ENCODE assay signal across 8 cellular contexts in the genomic region with DNA sequence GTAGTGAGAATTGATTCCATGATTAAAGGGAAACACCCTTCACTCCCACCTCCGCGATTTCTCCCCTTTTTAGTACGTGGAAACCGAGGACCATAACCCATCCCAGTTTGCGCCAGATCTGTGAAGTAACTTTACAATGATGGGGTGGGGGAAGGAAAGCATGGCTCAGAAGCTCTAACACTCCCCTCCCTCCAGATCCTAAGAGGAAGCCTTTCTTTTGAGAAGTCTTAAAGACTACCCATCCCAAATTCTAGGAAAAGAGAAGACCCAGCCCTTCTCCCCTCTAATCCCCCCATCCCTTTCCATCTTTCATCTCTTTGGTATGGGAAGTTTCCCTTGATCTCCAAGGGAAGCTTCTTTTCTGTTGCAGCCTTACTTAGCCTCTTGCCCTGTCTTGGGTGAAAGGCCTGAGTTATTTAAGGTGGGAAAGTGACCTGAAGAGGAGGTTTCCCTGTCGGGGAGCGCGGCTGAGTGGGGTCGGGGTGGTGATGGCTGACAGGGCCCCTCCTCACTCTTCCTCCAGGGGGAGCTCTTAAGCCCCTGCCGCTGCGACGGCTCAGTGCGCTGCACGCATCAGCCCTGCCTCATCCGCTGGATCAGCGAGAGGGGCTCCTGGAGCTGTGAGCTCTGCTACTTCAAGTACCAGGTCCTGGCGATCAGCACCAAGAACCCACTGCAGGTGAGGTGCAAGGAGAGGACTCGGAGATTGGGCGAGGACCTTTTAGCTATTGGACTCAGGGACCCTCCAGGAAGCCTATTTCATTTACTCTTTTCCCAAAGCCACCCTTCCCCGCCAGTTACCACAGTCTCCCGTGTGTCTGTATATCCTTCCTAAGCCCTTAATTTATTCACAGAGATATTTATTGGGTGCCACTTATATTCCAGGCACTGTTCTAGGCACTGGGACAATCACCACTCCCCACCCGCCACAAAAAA. TPM values are rescaled to one million over a fixed set of nuclear protein-coding genes. Genes with fewer than 3 reads are reported as not detected.
DNase-seq lines count a peak whose midpoint lies in the region; ATAC-seq and TF ChIP-seq lines count a peak whose summit lies in the region.

No MANE protein-coding gene starts in this region.

- H3K9ac ChIP-seq in liver (ENCODE audit: low read depth in 1 of 2, low read length in 2 of 2), result no peak overlapping the region

- H3K27me3 ChIP-seq in GM06990 (replicated peaks; ENCODE audit: control insufficient read depth, insufficient read depth, low read length), result no peaks in the 10 kb centered on the region
- H3K27me3 ChIP-seq in liver (ENCODE audit: control insufficient read depth in 4 of 4, insufficient read depth in 4 of 4, low read length in 3 of 4), result no peaks in the 10 kb centered on the region

- H3K27me3 Mint-ChIP-seq in stimulated activated memory B cell treated with anti-CD40 and anti-IgM and Interleukin-4, amounts not matched to agents 10 μg/mL and 1 μg/mL and 100 μg/mL, for 72 hours, result no peaks in the 10 kb centered on the region

- peak; percentile 30 for ATAC-seq in HG03354 (IDR thresholded peaks at IDR 0.05; ENCODE audit: poor library complexity, severe bottlenecking, unreplicated experiment)
- peak; percentile 18 for ATAC-seq in stimulated activated memory B cell treated with anti-CD40 and anti-IgM and Interleukin-4, amounts not matched to agents 10 μg/mL and 1 μg/mL and 100 μg/mL, for 72 hours
- ATAC-seq in GM21381 (IDR thresholded peaks at IDR 0.05; ENCODE audit: unreplicated experiment), result no peak
- ATAC-seq in HG03460 (IDR thresholded peaks at IDR 0.05; ENCODE audit: unreplicated experiment), result no peak

- H3K4me3 ChIP-seq in GM06990 (replicated peaks; ENCODE audit: low read depth, low read length) (peak overlapping the region; percentile 74), liver (ENCODE audit: low read depth in 1 of 3, low read length in 3 of 3) (peak overlapping the region in 1 of 3 donors; percentile 79)

- 46% methylated on average over 22 of the region's 22 CpGs for WGBS in liver

- DNase-seq in GM06990 (ENCODE audit: extremely low read depth, insufficient read length) (peak; percentile 50), T-helper 2 cell (peak; percentile 35 to 77 (median 56)), astrocyte of the hippocampus (ENCODE audit: low read depth, low spot score) (peak; percentile 64)

- peaks cover 67% of the 10 kb centered on the region for H3K4me1 Mint-ChIP-seq in stimulated activated memory B cell treated with anti-CD40 and anti-IgM and Interleukin-4, amounts not matched to agents 10 μg/mL and 1 μg/mL and 100 μg/mL, for 72 hours

- peaks cover 8% of the 10 kb centered on the region for H3K36me3 ChIP-seq in GM06990 (ENCODE audit: control insufficient read depth, insufficient read depth, low read length)
- peaks cover 0 to 7% (median 0%) of the 10 kb centered on the region in 4 donors for H3K36me3 ChIP-seq in liver (ENCODE audit: control insufficient read depth in 4 of 4, insufficient read depth in 3 of 4, low read depth in 1 of 4, low read length in 3 of 4)

- H3K27ac Mint-ChIP-seq in stimulated activated memory B cell treated with anti-CD40 and anti-IgM and Interleukin-4, amounts not matched to agents 10 μg/mL and 1 μg/mL and 100 μg/mL, for 72 hours, result peak overlapping the region; percentile 76

- H3K36me3 Mint-ChIP-seq in stimulated activated memory B cell treated with anti-CD40 and anti-IgM and Interleukin-4, amounts not matched to agents 10 μg/mL and 1 μg/mL and 100 μg/mL, for 72 hours, result peaks cover 22% of the 10 kb centered on the region

- no peaks in the 10 kb centered on the region for H3K9me3 ChIP-seq in liver (ENCODE audit: control insufficient read depth in 4 of 4, low read length in 3 of 4)

- H3K27ac ChIP-seq in liver (ENCODE audit: low read depth in 1 of 2, low read length in 2 of 2), result no peak overlapping the region

- peak; percentile 77 for TF ChIP-seq CTCF in GM06990 (IDR thresholded peaks at IDR 0.05; ENCODE audit: insufficient read depth, low read length, poor library complexity, severe bottlenecking)
- TF ChIP-seq CTCF in liver (IDR thresholded peaks at IDR 0.05; ENCODE audit: low read depth, low read length, missing input control), result peak; percentile 39

- H3K9me3 Mint-ChIP-seq in stimulated activated memory B cell treated with anti-CD40 and anti-IgM and Interleukin-4, amounts not matched to agents 10 μg/mL and 1 μg/mL and 100 μg/mL, for 72 hours, result no peaks in the 10 kb centered on the region

- peak overlapping the region; percentile 87 for H3K4me3 Mint-ChIP-seq in stimulated activated memory B cell treated with anti-CD40 and anti-IgM and Interleukin-4, amounts not matched to agents 10 μg/mL and 1 μg/mL and 100 μg/mL, for 72 hours

- peak; percentile 13 to 53 for TF ChIP-seq RAD21 in liver (IDR thresholded peaks at IDR 0.05)

- peaks cover 0 to 25% (median 17%) of the 10 kb centered on the region in 4 donors for H3K4me1 ChIP-seq in liver (ENCODE audit: control insufficient read depth in 4 of 4, insufficient read depth in 4 of 4, low read length in 3 of 4)

TF ChIP-seq in liver, 16 proteins besides CTCF, POLR2A, EP300 and RAD21:
- TF ChIP-seq RXRA (IDR thresholded peaks at IDR 0.05), result no peak
- TF ChIP-seq FOXA2 (IDR thresholded peaks at IDR 0.05), result no peak
- no peak for TF ChIP-seq NR2F2 (IDR thresholded peaks at IDR 0.05)
- TF ChIP-seq TAF1 (conservative IDR thresholded peaks at IDR 0.05), result no peak
- no peak for TF ChIP-seq YY1 (IDR thresholded peaks at IDR 0.05)
- TF ChIP-seq FOXA1 (IDR thresholded peaks at IDR 0.05), result no peak
- TF ChIP-seq GABPA (IDR thresholded peaks at IDR 0.05 in 1 of 2, conservative IDR thresholded peaks at IDR 0.05 in 1 of 2), result no peak
- no peak for TF ChIP-seq JUND (IDR thresholded peaks at IDR 0.05)
- no peak for TF ChIP-seq SP1 (IDR thresholded peaks at IDR 0.05)
- TF ChIP-seq, protein P1, sequence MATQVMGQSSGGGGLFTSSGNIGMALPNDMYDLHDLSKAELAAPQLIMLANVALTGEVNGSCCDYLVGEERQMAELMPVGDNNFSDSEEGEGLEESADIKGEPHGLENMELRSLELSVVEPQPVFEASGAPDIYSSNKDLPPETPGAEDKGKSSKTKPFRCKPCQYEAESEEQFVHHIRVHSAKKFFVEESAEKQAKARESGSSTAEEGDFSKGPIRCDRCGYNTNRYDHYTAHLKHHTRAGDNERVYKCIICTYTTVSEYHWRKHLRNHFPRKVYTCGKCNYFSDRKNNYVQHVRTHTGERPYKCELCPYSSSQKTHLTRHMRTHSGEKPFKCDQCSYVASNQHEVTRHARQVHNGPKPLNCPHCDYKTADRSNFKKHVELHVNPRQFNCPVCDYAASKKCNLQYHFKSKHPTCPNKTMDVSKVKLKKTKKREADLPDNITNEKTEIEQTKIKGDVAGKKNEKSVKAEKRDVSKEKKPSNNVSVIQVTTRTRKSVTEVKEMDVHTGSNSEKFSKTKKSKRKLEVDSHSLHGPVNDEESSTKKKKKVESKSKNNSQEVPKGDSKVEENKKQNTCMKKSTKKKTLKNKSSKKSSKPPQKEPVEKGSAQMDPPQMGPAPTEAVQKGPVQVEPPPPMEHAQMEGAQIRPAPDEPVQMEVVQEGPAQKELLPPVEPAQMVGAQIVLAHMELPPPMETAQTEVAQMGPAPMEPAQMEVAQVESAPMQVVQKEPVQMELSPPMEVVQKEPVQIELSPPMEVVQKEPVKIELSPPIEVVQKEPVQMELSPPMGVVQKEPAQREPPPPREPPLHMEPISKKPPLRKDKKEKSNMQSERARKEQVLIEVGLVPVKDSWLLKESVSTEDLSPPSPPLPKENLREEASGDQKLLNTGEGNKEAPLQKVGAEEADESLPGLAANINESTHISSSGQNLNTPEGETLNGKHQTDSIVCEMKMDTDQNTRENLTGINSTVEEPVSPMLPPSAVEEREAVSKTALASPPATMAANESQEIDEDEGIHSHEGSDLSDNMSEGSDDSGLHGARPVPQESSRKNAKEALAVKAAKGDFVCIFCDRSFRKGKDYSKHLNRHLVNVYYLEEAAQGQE (IDR thresholded peaks at IDR 0.05), result no peak
- TF ChIP-seq, protein P2, sequence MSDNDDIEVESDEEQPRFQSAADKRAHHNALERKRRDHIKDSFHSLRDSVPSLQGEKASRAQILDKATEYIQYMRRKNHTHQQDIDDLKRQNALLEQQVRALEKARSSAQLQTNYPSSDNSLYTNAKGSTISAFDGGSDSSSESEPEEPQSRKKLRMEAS (IDR thresholded peaks at IDR 0.05), result no peak
- no peak for TF ChIP-seq EGR1 (IDR thresholded peaks at IDR 0.05; ENCODE audit: low read depth in 2 of 2)
- no peak for TF ChIP-seq HNF4A (conservative IDR thresholded peaks at IDR 0.05)
- TF ChIP-seq HNF4G (IDR thresholded peaks at IDR 0.05), result no peak
- TF ChIP-seq, protein P3, sequence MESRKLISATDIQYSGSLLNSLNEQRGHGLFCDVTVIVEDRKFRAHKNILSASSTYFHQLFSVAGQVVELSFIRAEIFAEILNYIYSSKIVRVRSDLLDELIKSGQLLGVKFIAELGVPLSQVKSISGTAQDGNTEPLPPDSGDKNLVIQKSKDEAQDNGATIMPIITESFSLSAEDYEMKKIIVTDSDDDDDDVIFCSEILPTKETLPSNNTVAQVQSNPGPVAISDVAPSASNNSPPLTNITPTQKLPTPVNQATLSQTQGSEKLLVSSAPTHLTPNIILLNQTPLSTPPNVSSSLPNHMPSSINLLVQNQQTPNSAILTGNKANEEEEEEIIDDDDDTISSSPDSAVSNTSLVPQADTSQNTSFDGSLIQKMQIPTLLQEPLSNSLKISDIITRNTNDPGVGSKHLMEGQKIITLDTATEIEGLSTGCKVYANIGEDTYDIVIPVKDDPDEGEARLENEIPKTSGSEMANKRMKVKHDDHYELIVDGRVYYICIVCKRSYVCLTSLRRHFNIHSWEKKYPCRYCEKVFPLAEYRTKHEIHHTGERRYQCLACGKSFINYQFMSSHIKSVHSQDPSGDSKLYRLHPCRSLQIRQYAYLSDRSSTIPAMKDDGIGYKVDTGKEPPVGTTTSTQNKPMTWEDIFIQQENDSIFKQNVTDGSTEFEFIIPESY (IDR thresholded peaks at IDR 0.05), result no peak

RNA-seq across cellular contexts. Expression of a gene that starts 1.8 kb away (rescaled TPM):
- 1 to 10 TPM; 1.9 to 2.4 TPM for total RNA-seq in liver
- 1 to 10 TPM; 1.1 to 3.0 TPM for polyA plus RNA-seq in liver

RNA-seq across cellular contexts. Expression of a gene that starts 4.6 kb away (rescaled TPM):
- 10 to 100 TPM; 28.1 to 69.1 TPM for total RNA-seq in liver
- 10 to 100 TPM; 36.6 to 39.9 TPM for polyA plus RNA-seq in liver

RNA-seq across cellular contexts. Expression of a gene that starts 10.2 kb away (rescaled TPM):
- 1 to 10 TPM in 1 of 2 donors, under 1 TPM in 1; 0.05 to 1.6 TPM for total RNA-seq in liver
- under 1 TPM; 0.06 to 0.28 TPM for polyA plus RNA-seq in liver

RNA-seq across cellular contexts. Expression of a gene that starts 11.8 kb away (rescaled TPM):
- 10 to 100 TPM; 26.9 to 39.4 TPM for total RNA-seq in liver
- polyA plus RNA-seq in liver, result 10 to 100 TPM; 16.9 to 22.3 TPM

RNA-seq across cellular contexts. Expression of a gene that starts 15.2 kb away (rescaled TPM):
- total RNA-seq in liver, result 1 to 10 TPM; 2.8 to 3.8 TPM
- polyA plus RNA-seq in liver, result 10 to 100 TPM; 10.3 to 11.2 TPM

Comparison
In these comparisons a context has a peak if more than half of its experiments do, and no peak if none do; other contexts are left out.
1. ATAC-seq: peak in HG03354 (single experiment) and stimulated activated memory B cell treated with anti-CD40 and anti-IgM and Interleukin-4, amounts not matched to agents 10 μg/mL and 1 μg/mL and 100 μg/mL, for 72 hours (single experiment); none in GM21381 (single experiment) and HG03460 (single experiment).
2. Peak in every context shown above with its lines, with median percentiles within 50 percentile points of each other: DNase-seq.